In genomic region chr4:81506731-81507130, GRCh38 we compare ENCODE assay signal across 14 cellular contexts. TPM values are rescaled to one million over a fixed set of nuclear protein-coding genes. Genes with fewer than 3 reads are reported as not detected.
DNase-seq lines count a peak whose midpoint lies in the region; ATAC-seq and TF ChIP-seq lines count a peak whose summit lies in the region.
"Had no signal": no experiment of that assay in that cellular context is flagged by ENCODE, and none has a peak within 500 bp of the region (broad histone marks: within the 10 kb centered on the region; RNA-seq: fewer than 3 reads in every experiment).

No MANE protein-coding gene starts in this region.

- peaks cover 16 to 73% (median 48%) of the 10 kb centered on the region in 4 donors for H3K4me1 Mint-ChIP-seq in naive thymus-derived CD8-positive, alpha-beta T cell

- DNase-seq in naive thymus-derived CD8-positive, alpha-beta T cell = no peak
- DNase-seq in AML-193 (lab: John Stamatoyannopoulos, UW) (no peak), GM13977 (ENCODE audit: low spot score) (no peak), HUDEP-2 (lab: John Stamatoyannopoulos, UW; ENCODE audit: unreplicated experiment in 76 of 76) (no peak), amniotic stem cell (lab: John Stamatoyannopoulos, UW) (no peak)
- DNase-seq: activated CD4-positive, alpha-beta T cell treated with anti-CD3 and anti-CD28 coated beads, Interleukin-2, amount 10 ng/mL, durations not matched to agents 7 days and 5 days; DMS53; kidney glomerular epithelial cell; NCI-H2171 treated with DMSO at 0.1 percent for 48 hours; SIG-M5 had no signal

- H3K27me3 Mint-ChIP-seq in naive thymus-derived CD8-positive, alpha-beta T cell = no peaks in the 10 kb centered on the region

- H3K36me3 Mint-ChIP-seq in naive thymus-derived CD8-positive, alpha-beta T cell = no peaks in the 10 kb centered on the region

- TF ChIP-seq CTCF in GM13977 (IDR thresholded peaks at IDR 0.05; ENCODE audit: extremely low read depth, insufficient read depth, missing control alignments) = no peak

- no peaks in the 10 kb centered on the region for H3K9me3 Mint-ChIP-seq in naive thymus-derived CD8-positive, alpha-beta T cell
- H3K9me3 Mint-ChIP-seq: activated CD4-positive, alpha-beta T cell treated with anti-CD3 and anti-CD28 coated beads, Interleukin-2, amount 10 ng/mL, durations not matched to agents 7 days and 5 days had no signal

- ATAC-seq in GM18861 (IDR thresholded peaks at IDR 0.05; ENCODE audit: unreplicated experiment) = peak; percentile 61
- ATAC-seq in GM21447 (IDR thresholded peaks at IDR 0.05; ENCODE audit: unreplicated experiment) = peak; percentile 66
- peak; percentile 53 for ATAC-seq in HG03159 (IDR thresholded peaks at IDR 0.05; ENCODE audit: unreplicated experiment)
- no peak for ATAC-seq in naive thymus-derived CD8-positive, alpha-beta T cell
- ATAC-seq: esophagus mucosa had no signal

- in situ Hi-C loops in GM13977 (cut with MboI; ENCODE audit: low pct_unique_long_range_greater_than_20kb, low sequenced_read_pairs, unreplicated experiment) = no loop called here

- H3K27ac Mint-ChIP-seq in naive thymus-derived CD8-positive, alpha-beta T cell = peak overlapping the region in 6 of 10 donors; percentile 38 to 92 (median 69)
- H3K27ac Mint-ChIP-seq: activated CD4-positive, alpha-beta T cell treated with anti-CD3 and anti-CD28 coated beads, Interleukin-2, amount 10 ng/mL, durations not matched to agents 7 days and 5 days had no signal

- peak overlapping the region in 1 of 10 donors; percentile 16 for H3K4me3 Mint-ChIP-seq in naive thymus-derived CD8-positive, alpha-beta T cell
- H3K4me3 Mint-ChIP-seq: activated CD4-positive, alpha-beta T cell treated with anti-CD3 and anti-CD28 coated beads, Interleukin-2, amount 10 ng/mL, durations not matched to agents 7 days and 5 days had no signal

- POLR2A ChIA-PET in naive thymus-derived CD8-positive, alpha-beta T cell (lab: Charles Lee) = interaction anchor here (0.8 to 2.6 kb wide), 2 partner anchors 13 to 36 kb away, joined by 3 to 18 read pairs; partner anchors contain the start of gene RASGEF1B

RNA-seq across cellular contexts. Expression of gene RASGEF1B, which starts 35.0 kb away (rescaled TPM):
- total RNA-seq in naive thymus-derived CD8-positive, alpha-beta T cell = 10 to 100 TPM; 13.6 to 14.7 TPM
- 10 to 100 TPM in 1 of 3 donors, 1 to 10 TPM in 2; 6.4 to 13.7 (median 8.9) TPM for polyA plus RNA-seq in naive thymus-derived CD8-positive, alpha-beta T cell

Comparison
In these comparisons a context has a peak if more than half of its experiments do, and no peak if none do; other contexts are left out.
1. ATAC-seq: peak in GM18861 (single experiment), GM21447 (single experiment) and HG03159 (single experiment); none in naive thymus-derived CD8-positive, alpha-beta T cell (0 of 2).